In the genomic region with DNA sequence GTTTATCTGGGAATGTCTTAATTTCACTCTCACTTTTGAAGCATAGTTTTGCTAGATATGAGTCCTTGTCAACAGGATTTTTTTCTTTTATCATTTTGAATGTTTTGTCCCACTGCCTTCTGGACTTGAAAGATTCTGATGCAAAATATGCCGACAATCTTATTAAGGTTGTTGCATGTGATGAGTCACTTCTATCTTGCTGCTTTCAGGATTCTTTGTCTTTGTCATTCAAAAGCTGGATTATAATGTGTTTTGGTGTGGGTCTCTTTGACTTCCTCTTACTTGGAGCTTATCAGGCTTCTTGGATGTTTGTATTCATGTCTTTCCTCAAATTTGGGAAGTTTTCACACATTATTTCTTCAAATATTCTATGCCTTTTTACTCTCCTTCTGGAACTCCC, we compare ENCODE assay signal across 18 cellular contexts. TPM values are rescaled to one million over a fixed set of nuclear protein-coding genes. Genes with fewer than 3 reads are reported as not detected.
"Had no signal": no experiment of that assay in that cellular context is flagged by ENCODE, and none has a peak within 500 bp of the region (broad histone marks: within the 10 kb centered on the region; RNA-seq: fewer than 3 reads in every experiment).

No MANE protein-coding gene starts in this region.

- H3K9me3 ChIP-seq: testis had no signal

- DNase-seq: effector memory CD8-positive, alpha-beta T cell; erythroblast; foreskin keratinocyte; left colon; naive thymus-derived CD4-positive, alpha-beta T cell; nephron progenitor cell; posterior cingulate gyrus; sigmoid colon; stimulated activated CD4-positive, alpha-beta T cell treated with anti-CD3 and anti-CD28 coated beads, Interleukin-2, amount 100 ng/mL, for 24 hours; stimulated activated CD4-positive, alpha-beta T cell treated with anti-CD3 and anti-CD28 coated beads, Interleukin-4, amount 100 ng/mL, for 4 hours; stimulated activated naive B cell treated with anti-CD40 and anti-IgM and Interleukin-4, amounts not matched to agents 10 μg/mL and 1 μg/mL and 100 μg/mL, for 72 hours; stimulated activated naive CD8-positive, alpha-beta T cell treated with anti-CD3 and anti-CD28 coated beads, Interleukin-15, amount 100 ng/mL, for 72 hours; testis had no signal

- H3K36me3 ChIP-seq: right atrium auricular region, sigmoid colon, tibial nerve had no signal

- H3K4me1 ChIP-seq: foreskin keratinocyte, right atrium auricular region, testis, tibial nerve had no signal

- H3K27me3 ChIP-seq: right atrium auricular region, testis, tibial nerve had no signal

- H3K4me3 ChIP-seq: right atrium auricular region, sigmoid colon, skin epidermis, testis, tibial nerve had no signal

- H3K27ac ChIP-seq: foreskin keratinocyte, right atrium auricular region, sigmoid colon, skin epidermis, testis, tibial nerve had no signal

- ATAC-seq: effector memory CD8-positive, alpha-beta T cell; foreskin keratinocyte; left colon; naive thymus-derived CD4-positive, alpha-beta T cell; stimulated activated naive B cell treated with anti-CD40 and anti-IgM and Interleukin-4, amounts not matched to agents 10 μg/mL and 1 μg/mL and 100 μg/mL, for 72 hours; stimulated activated naive CD8-positive, alpha-beta T cell treated with anti-CD3 and anti-CD28 coated beads, Interleukin-15, amount 100 ng/mL, for 72 hours had no signal

RNA-seq across cellular contexts. Expression of gene PLEKHG4B, which starts 33.8 kb away (rescaled TPM):
- total RNA-seq: endothelial cell of umbilical vein, foreskin keratinocyte, mesenteric fat pad had no signal
